13 cellular contexts compared by ENCODE assay signal in genomic region chr1:23728997-23729390, GRCh38. TPM values are rescaled to one million over a fixed set of nuclear protein-coding genes. Genes with fewer than 3 reads are reported as not detected.
DNase-seq lines count a peak whose midpoint lies in the region; ATAC-seq and TF ChIP-seq lines count a peak whose summit lies in the region.
"Had no signal": no experiment of that assay in that cellular context is flagged by ENCODE, and none has a peak within 500 bp of the region (broad histone marks: within the 10 kb centered on the region; RNA-seq: fewer than 3 reads in every experiment).

No MANE protein-coding gene starts in this region.

- H3K27me3 ChIP-seq in GM23338 (ENCODE audit: insufficient read depth) (no peaks in the 10 kb centered on the region), breast epithelium (no peaks in the 10 kb centered on the region)

- H3K4me1 Mint-ChIP-seq in GM23338 = 0 out of 3 replicates have a peak, but pooled peaks cover 2% of the 10 kb centered on the region
- peaks cover 28% of the 10 kb centered on the region for H3K4me1 Mint-ChIP-seq in stimulated activated effector memory CD8-positive, alpha-beta T cell treated with anti-CD3 and anti-CD28 coated beads, Interleukin-12 subunit alpha, Interleukin-12 subunit beta, amount 100 ng/mL, for 72 hours

- no peak overlapping the region for H3K27ac Mint-ChIP-seq in GM23338
- H3K27ac Mint-ChIP-seq in stimulated activated effector memory CD8-positive, alpha-beta T cell treated with anti-CD3 and anti-CD28 coated beads, Interleukin-12 subunit alpha, Interleukin-12 subunit beta, amount 100 ng/mL, for 72 hours = peak overlapping the region; percentile 5
- H3K27ac Mint-ChIP-seq: activated naive CD8-positive, alpha-beta T cell had no signal

- peaks cover 5% of the 10 kb centered on the region for H3K27me3 Mint-ChIP-seq in GM23338 (ENCODE audit: insufficient read depth, low read depth, poor library complexity)
- H3K27me3 Mint-ChIP-seq: activated naive CD8-positive, alpha-beta T cell had no signal

- H3K4me3 ChIP-seq in GM23338 = no peak overlapping the region
- no peak overlapping the region for H3K4me3 ChIP-seq in breast epithelium
- H3K4me3 ChIP-seq: coronary artery had no signal

- H2AFZ ChIP-seq in GM23338 = no peak overlapping the region

- TF ChIP-seq CTCF in GM23338 (conservative IDR thresholded peaks at IDR 0.05; ENCODE audit: low read depth in 2 of 2) (no peak), breast epithelium (IDR thresholded peaks at IDR 0.05) (no peak)

- H3K4me1 ChIP-seq in GM23338 (ENCODE audit: insufficient read depth) (0 out of 2 replicates have a peak, but pooled peaks cover 3% of the 10 kb centered on the region), breast epithelium (no peaks in the 10 kb centered on the region)

- H3K9me3 ChIP-seq in breast epithelium = no peaks in the 10 kb centered on the region

- ATAC-seq in GM18907 (IDR thresholded peaks at IDR 0.05; ENCODE audit: unreplicated experiment) = peak; percentile 48
- no peak for ATAC-seq in GM23338
- ATAC-seq in HG03460 (IDR thresholded peaks at IDR 0.05; ENCODE audit: unreplicated experiment) = peak; percentile 31
- no peak for ATAC-seq in stimulated activated effector memory CD8-positive, alpha-beta T cell treated with anti-CD3 and anti-CD28 coated beads, Interleukin-12 subunit alpha, Interleukin-12 subunit beta, amount 100 ng/mL, for 72 hours

- no peak overlapping the region for H3K4me2 ChIP-seq in GM23338

- H3K79me2 ChIP-seq in GM23338 (replicated peaks; ENCODE audit: insufficient read depth) = peaks cover 7% of the 10 kb centered on the region

- no peaks in the 10 kb centered on the region for H3K36me3 ChIP-seq in GM23338 (ENCODE audit: insufficient read depth)
- no peaks in the 10 kb centered on the region for H3K36me3 ChIP-seq in breast epithelium

- 0 out of 2 replicates have a peak, but pooled peaks cover 3% of the 10 kb centered on the region for H3K9me2 ChIP-seq in GM23338 (ENCODE audit: insufficient read depth)

- no peak for TF ChIP-seq POLR2A in breast epithelium (IDR thresholded peaks at IDR 0.05)

- peaks cover 8% of the 10 kb centered on the region; the same call in 1 of the 3 replicates for H3K36me3 Mint-ChIP-seq in GM23338 (ENCODE audit: low read depth)
- H3K36me3 Mint-ChIP-seq in stimulated activated effector memory CD8-positive, alpha-beta T cell treated with anti-CD3 and anti-CD28 coated beads, Interleukin-12 subunit alpha, Interleukin-12 subunit beta, amount 100 ng/mL, for 72 hours = no peaks in the 10 kb centered on the region
- H3K36me3 Mint-ChIP-seq: activated naive CD8-positive, alpha-beta T cell had no signal

- H3K27ac ChIP-seq in GM23338 (ENCODE audit: low read depth) (0 out of 2 replicates have a peak overlapping the region, but pooled peaks have one; percentile 32), breast epithelium (peak overlapping the region in 1 of 2 donors; percentile 75)
- H3K27ac ChIP-seq: coronary artery had no signal

- peaks cover 19% of the 10 kb centered on the region for H4K20me1 ChIP-seq in GM23338 (replicated peaks; ENCODE audit: insufficient read depth)

- H3K9me3 Mint-ChIP-seq in GM23338 = no peaks in the 10 kb centered on the region
- peaks cover 2% of the 10 kb centered on the region for H3K9me3 Mint-ChIP-seq in stimulated activated effector memory CD8-positive, alpha-beta T cell treated with anti-CD3 and anti-CD28 coated beads, Interleukin-12 subunit alpha, Interleukin-12 subunit beta, amount 100 ng/mL, for 72 hours

- DNase-seq in GM23338 (ENCODE audit: low spot score) = no peak
- no peak for DNase-seq in stimulated activated effector memory CD8-positive, alpha-beta T cell treated with anti-CD3 and anti-CD28 coated beads, Interleukin-12 subunit alpha, Interleukin-12 subunit beta, amount 100 ng/mL, for 72 hours (ENCODE audit: low spot score in 2 of 2)
- no peak for DNase-seq in breast epithelium (ENCODE audit: low spot score in 2 of 2)
- no peak for DNase-seq in medulla oblongata (ENCODE audit: extremely low spot score)
- DNase-seq in head of caudate nucleus = no peak
- DNase-seq in NCI-H526 treated with DMSO at 0.1 percent for 48 hours (lab: John Stamatoyannopoulos, UW) = no peak
- DNase-seq: IMR-90; NK-92 treated with Interleukin-12 subunit alpha and Interleukin-12 subunit beta, amount 100 ng/mL, for 24 hours; T-helper 2 cell had no signal

- intact Hi-C loops in breast epithelium (cut with DNase I; ENCODE audit: low total_unique reads) = no loop called here
- intact Hi-C loops in head of caudate nucleus (cut with DNase I) = no loop called here

- H3F3A ChIP-seq in GM23338 (replicated peaks; ENCODE audit: low read depth) = no peaks in the 10 kb centered on the region

- no peak overlapping the region for H3K4me3 Mint-ChIP-seq in GM23338
- H3K4me3 Mint-ChIP-seq in stimulated activated effector memory CD8-positive, alpha-beta T cell treated with anti-CD3 and anti-CD28 coated beads, Interleukin-12 subunit alpha, Interleukin-12 subunit beta, amount 100 ng/mL, for 72 hours = no peak overlapping the region
- H3K4me3 Mint-ChIP-seq: activated naive CD8-positive, alpha-beta T cell had no signal

TF ChIP-seq in GM23338, 12 proteins besides CTCF, POLR2A, EP300 and RAD21 (continues in another document):
- TF ChIP-seq STAT1 (IDR thresholded peaks at IDR 0.05; ENCODE audit: unreplicated experiment) (no peak), POLR2AphosphoS5 (IDR thresholded peaks at IDR 0.05; ENCODE audit: low read depth) (no peak), JUNB (IDR thresholded peaks at IDR 0.05; ENCODE audit: unreplicated experiment) (no peak), CREB1 (CRISPR knock-in tag; IDR thresholded peaks at IDR 0.05; ENCODE audit: low read depth) (no peak), ZNF114 (CRISPR knock-in tag; IDR thresholded peaks at IDR 0.05) (no peak), EZH2 (IDR thresholded peaks at IDR 0.05; ENCODE audit: low read depth, unreplicated experiment) (no peak), EZH2phosphoT487 (IDR thresholded peaks at IDR 0.05; ENCODE audit: unreplicated experiment) (no peak), REST (IDR thresholded peaks at IDR 0.05; ENCODE audit: unreplicated experiment) (no peak)
- TF ChIP-seq, protein P1, sequence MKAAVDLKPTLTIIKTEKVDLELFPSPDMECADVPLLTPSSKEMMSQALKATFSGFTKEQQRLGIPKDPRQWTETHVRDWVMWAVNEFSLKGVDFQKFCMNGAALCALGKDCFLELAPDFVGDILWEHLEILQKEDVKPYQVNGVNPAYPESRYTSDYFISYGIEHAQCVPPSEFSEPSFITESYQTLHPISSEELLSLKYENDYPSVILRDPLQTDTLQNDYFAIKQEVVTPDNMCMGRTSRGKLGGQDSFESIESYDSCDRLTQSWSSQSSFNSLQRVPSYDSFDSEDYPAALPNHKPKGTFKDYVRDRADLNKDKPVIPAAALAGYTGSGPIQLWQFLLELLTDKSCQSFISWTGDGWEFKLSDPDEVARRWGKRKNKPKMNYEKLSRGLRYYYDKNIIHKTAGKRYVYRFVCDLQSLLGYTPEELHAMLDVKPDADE (IDR thresholded peaks at IDR 0.05) = no peak

RNA-seq across cellular contexts. Expression of gene ELOA, which starts 14.3 kb away (rescaled TPM):
- 38.1 and 49.1 TPM in 2 replicates for total RNA-seq in GM23338 (2014; rRNA removed; shearing (Covaris generic))
- 55.7 and 57.7 TPM in 2 replicates for polyA plus RNA-seq in GM23338 (2016; fragmentation: Nextera tagmentation; extraction: Ambion mirVana)
- total RNA-seq in breast epithelium = 10 to 100 TPM; 30.3 to 61.9 (median 32.8) TPM

RNA-seq across cellular contexts. Expression of gene RPL11, which starts 37.4 kb away (rescaled TPM):
- total RNA-seq in GM23338 (2014; rRNA removed; shearing (Covaris generic)) = 859 and 1,126 TPM in 2 replicates
- 1,427 and 1,484 TPM in 2 replicates for polyA plus RNA-seq in GM23338 (2016; fragmentation: Nextera tagmentation; extraction: Ambion mirVana)
- 1,000 to 10,000 TPM; 1,191 to 1,487 (median 1,340) TPM for total RNA-seq in breast epithelium

RNA-seq across cellular contexts. Expression of gene PITHD1, which starts 49.2 kb away (rescaled TPM):
- 90.7 and 99.0 TPM in 2 replicates for total RNA-seq in GM23338 (2014; rRNA removed; shearing (Covaris generic))
- 52.2 and 52.9 TPM in 2 replicates for polyA plus RNA-seq in GM23338 (2016; fragmentation: Nextera tagmentation; extraction: Ambion mirVana)
- 10 to 100 TPM; 46.9 to 62.8 (median 60.3) TPM for total RNA-seq in breast epithelium

Comparison
In these comparisons a context has a peak if more than half of its experiments do, and no peak if none do; other contexts are left out.
1. ATAC-seq: peak in GM18907 (single experiment) and HG03460 (single experiment); none in GM23338 (single experiment) and stimulated activated effector memory CD8-positive, alpha-beta T cell treated with anti-CD3 and anti-CD28 coated beads, Interleukin-12 subunit alpha, Interleukin-12 subunit beta, amount 100 ng/mL, for 72 hours (single experiment).